Comparison of ENCODE assay signal across 17 cellular contexts in genomic region chr2:107663632-107664031, GRCh38.
A peak's percentile ranks its signal among the peaks of the same experiment; 100 is the strongest.
DNase-seq lines count a peak whose midpoint lies in the region; FAIRE-seq and TF ChIP-seq lines count a peak whose summit lies in the region.
"Had no signal": no experiment of that assay in that cellular context is flagged by ENCODE, and none has a peak within 500 bp of the region (broad histone marks: within the 10 kb centered on the region; RNA-seq: fewer than 3 reads in every experiment).

No MANE protein-coding gene starts in this region.

- no peak for TF ChIP-seq POLR2A in ovary (IDR thresholded peaks at IDR 0.05)

- WGBS in ovary, 3 donors = 47 to 64% (median 50%) methylated on average over 6 of the region's 6 CpGs

- peak; percentile 66 for FAIRE-seq in bronchial epithelial cell (lab: Jason Lieb, UNC)
- FAIRE-seq: HTR-8/SVneo had no signal

- H3K36me3 ChIP-seq in bronchial epithelial cell (ENCODE audit: control insufficient read depth, insufficient read depth, low read length) = no peaks in the 10 kb centered on the region
- H3K36me3 ChIP-seq in ovary = no peaks in the 10 kb centered on the region
- H3K36me3 ChIP-seq: HAP-1 had no signal

- intact Hi-C loops in ovary (cut with DNase I) = no loop called here

- H3K4me3 ChIP-seq in bronchial epithelial cell (ENCODE audit: low read depth, low read length) (no peak overlapping the region), ovary (no peak overlapping the region)
- H3K4me3 ChIP-seq: HAP-1 had no signal

- no peak for TF ChIP-seq CTCF in bronchial epithelial cell (IDR thresholded peaks at IDR 0.05; ENCODE audit: insufficient read depth, low read length, severe bottlenecking)
- no peak for TF ChIP-seq CTCF in ovary (IDR thresholded peaks at IDR 0.05)

- DNase-seq in NCI-H1417 (lab: John Stamatoyannopoulos, UW) (peak in 2 of 3 experiments; percentile 22 to 59), NCI-H1417 treated with DMSO at 0.1 percent for 48 hours (lab: John Stamatoyannopoulos, UW) (no peak), NCI-H1105 (lab: John Stamatoyannopoulos, UW) (peak; percentile 94), NCI-H510A (lab: John Stamatoyannopoulos, UW) (peak; percentile 17), bronchial epithelial cell (ENCODE audit: low read depth) (no peak), ovary (no peak), SIG-M5 treated with dmso at 0.1 percent for 504 hours (lab: John Stamatoyannopoulos, UW; ENCODE audit: unreplicated experiment) (no peak), NCI-H1694 treated with DMSO at 0.1 percent for 48 hours (lab: John Stamatoyannopoulos, UW) (no peak)
- DNase-seq: 8988T, GF-D8, IMR-90, NCI-H187, NCI-H2107, NCI-H446 treated with DMSO at 0.1 percent for 48 hours, Right ventricle myocardium superior had no signal

- H3K4me1 ChIP-seq in ovary (ENCODE audit: insufficient read depth) = no peaks in the 10 kb centered on the region
- H3K4me1 ChIP-seq: HAP-1 had no signal

- H3K9me3 ChIP-seq in ovary = no peaks in the 10 kb centered on the region
- H3K9me3 ChIP-seq: HAP-1 had no signal

- H3K27ac ChIP-seq in ovary = no peak overlapping the region

- no peaks in the 10 kb centered on the region for H3K27me3 ChIP-seq in bronchial epithelial cell (ENCODE audit: control insufficient read depth, insufficient read depth, low read length)
- H3K27me3 ChIP-seq in ovary = no peaks in the 10 kb centered on the region

- no peak for TF ChIP-seq EP300 in ovary (IDR thresholded peaks at IDR 0.05)

Comparison
In these comparisons a context has a peak if more than half of its experiments do, and no peak if none do; other contexts are left out.
1. DNase-seq: peak in NCI-H1417 (2 of 3), NCI-H1105 (single experiment) and NCI-H510A (single experiment); none in NCI-H1417 treated with DMSO at 0.1 percent for 48 hours (single experiment), bronchial epithelial cell (single experiment), ovary (0 of 5), SIG-M5 treated with dmso at 0.1 percent for 504 hours (single experiment) and NCI-H1694 treated with DMSO at 0.1 percent for 48 hours (single experiment).